ENCODE assay signal across 11 cellular contexts in the genomic region with DNA sequence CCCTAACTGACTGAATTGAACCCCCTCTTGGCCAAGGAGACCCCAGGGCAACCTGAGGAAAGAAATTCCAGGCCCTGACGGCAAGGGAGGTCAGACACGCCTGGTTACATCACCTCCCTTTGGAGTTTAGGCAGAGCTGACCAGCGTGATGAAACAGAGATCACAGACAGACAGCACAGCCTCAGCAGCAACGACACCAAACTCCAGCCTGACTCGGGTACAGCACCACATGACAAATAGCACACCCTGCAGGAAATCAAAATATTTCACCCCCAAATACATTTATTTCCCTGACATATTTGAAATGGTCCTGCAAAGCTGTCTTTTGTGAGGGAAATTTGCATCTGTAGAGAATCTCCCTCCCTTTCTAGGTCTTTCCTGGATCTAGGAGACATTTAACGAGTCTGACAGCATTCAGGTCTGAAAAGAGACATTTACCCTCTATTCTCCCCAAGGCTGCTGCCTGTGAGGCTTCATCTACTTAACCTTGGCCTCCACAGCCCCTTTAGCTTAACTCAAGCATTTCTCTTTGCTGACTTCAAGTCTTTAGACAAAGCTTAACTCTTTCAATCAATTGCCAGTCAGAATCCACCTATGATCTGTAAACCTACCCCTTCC. TPM values are rescaled to one million over a fixed set of nuclear protein-coding genes. Genes with fewer than 3 reads are reported as not detected.
DNase-seq lines count a peak whose midpoint lies in the region; ATAC-seq and TF ChIP-seq lines count a peak whose summit lies in the region.
"Had no signal": no experiment of that assay in that cellular context is flagged by ENCODE, and none has a peak within 500 bp of the region (broad histone marks: within the 10 kb centered on the region; RNA-seq: fewer than 3 reads in every experiment).

No MANE protein-coding gene starts in this region.

- no peaks in the 10 kb centered on the region for H3K9me3 ChIP-seq in CD4-positive, alpha-beta T cell (ENCODE audit: control insufficient read depth, low read length)
- no peaks in the 10 kb centered on the region for H3K9me3 ChIP-seq in T-helper 17 cell (ENCODE audit: control insufficient read depth, low read length, poor library complexity, severe bottlenecking)
- no peaks in the 10 kb centered on the region for H3K9me3 ChIP-seq in ascending aorta
- H3K9me3 ChIP-seq: left ventricle myocardium inferior had no signal

- ATAC-seq in CD4-positive, alpha-beta T cell (ENCODE audit: poor library complexity): no peak
- ATAC-seq in T-helper 17 cell: no peak
- no peak for ATAC-seq in HG03045 (IDR thresholded peaks at IDR 0.05; ENCODE audit: unreplicated experiment)
- ATAC-seq: right cardiac atrium had no signal

- H3K4me3 Mint-ChIP-seq in CD4-positive, alpha-beta T cell: peak overlapping the region; percentile 94
- H3K4me3 Mint-ChIP-seq in T-helper 17 cell: peak overlapping the region; percentile 63

- H3K36me3 Mint-ChIP-seq in CD4-positive, alpha-beta T cell (ENCODE audit: low read depth): peaks cover 7% of the 10 kb centered on the region
- H3K36me3 Mint-ChIP-seq in T-helper 17 cell (ENCODE audit: low read depth): no peaks in the 10 kb centered on the region

- peaks cover 5 to 14% of the 10 kb centered on the region in 2 donors for H3K4me1 ChIP-seq in ascending aorta

- no peak overlapping the region for H3K4me3 ChIP-seq in GM12875 (ENCODE audit: low read depth, low read length)
- H3K4me3 ChIP-seq in ascending aorta: no peak overlapping the region
- H3K4me3 ChIP-seq: left ventricle myocardium inferior had no signal

- intact Hi-C loops in CD4-positive, alpha-beta T cell (cut with DNase I, micrococcal nuclease): loop anchor here in 1 of 2 experiments (10.0 kb wide), 1 partner anchor 278 kb away; a partner anchor contains a TSS
- intact Hi-C loops in ascending aorta (cut with DNase I): no loop called here

- H3K9me3 Mint-ChIP-seq in CD4-positive, alpha-beta T cell: no peaks in the 10 kb centered on the region

- CTCF ChIA-PET in CD4-positive, alpha-beta T cell (lab: Charles Lee): interaction anchor here (1.4 kb wide), 1 partner anchor 24 kb away, joined by 4 read pairs; no protein-coding TSS in a partner anchor

- H3K27me3 Mint-ChIP-seq in CD4-positive, alpha-beta T cell: no peaks in the 10 kb centered on the region
- H3K27me3 Mint-ChIP-seq in T-helper 17 cell: no peaks in the 10 kb centered on the region

- H3K27me3 ChIP-seq in CD4-positive, alpha-beta T cell (ENCODE audit: control insufficient read depth, insufficient read depth, low read length): no peaks in the 10 kb centered on the region
- H3K27me3 ChIP-seq in ascending aorta: no peaks in the 10 kb centered on the region

- POLR2A ChIA-PET in CD4-positive, alpha-beta T cell (lab: Charles Lee): interaction anchor here (2.8 kb wide), 1 partner anchor 24 kb away, joined by 12 read pairs; no protein-coding TSS in a partner anchor

- peak overlapping the region; percentile 5 for H3K27ac ChIP-seq in CD4-positive, alpha-beta T cell (ENCODE audit: low read depth, low read length)
- H3K27ac ChIP-seq in ascending aorta: no peak overlapping the region
- H3K27ac ChIP-seq: left ventricle myocardium inferior had no signal

- no peak for TF ChIP-seq CTCF in CD4-positive, alpha-beta T cell (IDR thresholded peaks at IDR 0.05)
- TF ChIP-seq CTCF in GM12875 (IDR thresholded peaks at IDR 0.05; ENCODE audit: borderline replicate concordance, insufficient read depth, low read depth, low read length): peak; percentile 21; the same call in 1 of the 2 replicates
- no peak for TF ChIP-seq CTCF in GM20000 (IDR thresholded peaks at IDR 0.05; ENCODE audit: extremely low read depth, missing control alignments)
- TF ChIP-seq CTCF in ascending aorta (IDR thresholded peaks at IDR 0.05): no peak

- H3K27ac Mint-ChIP-seq in CD4-positive, alpha-beta T cell: peak overlapping the region; percentile 76
- H3K27ac Mint-ChIP-seq in T-helper 17 cell: no peak overlapping the region

- H3K4me1 Mint-ChIP-seq in CD4-positive, alpha-beta T cell (ENCODE audit: low read depth): peaks cover 45% of the 10 kb centered on the region
- peaks cover 41% of the 10 kb centered on the region for H3K4me1 Mint-ChIP-seq in T-helper 17 cell

- no peak for DNase-seq in CD4-positive, alpha-beta T cell
- DNase-seq in T-helper 17 cell (no peak), iris pigment epithelial cell (ENCODE audit: low read depth) (peak; percentile 32), GM20000 (ENCODE audit: low spot score) (no peak), ascending aorta (ENCODE audit: low spot score in 2 of 2) (no peak), NCI-H526 treated with DMSO at 0.1 percent for 48 hours (lab: John Stamatoyannopoulos, UW) (no peak)
- DNase-seq: left ventricle myocardium inferior, right cardiac atrium had no signal

- no peaks in the 10 kb centered on the region for H3K36me3 ChIP-seq in ascending aorta
- H3K36me3 ChIP-seq: left ventricle myocardium inferior had no signal

RNA-seq across cellular contexts. Expression of a gene that starts 2.6 kb away (rescaled TPM):
- 10 to 100 TPM; 14.4 TPM for total RNA-seq in CD4-positive, alpha-beta T cell
- total RNA-seq in T-helper 17 cell: 10 to 100 TPM; 12.6 to 15.5 TPM
- total RNA-seq in ascending aorta: 3.7 TPM

RNA-seq across cellular contexts. Expression of a gene that starts 38.1 kb away (rescaled TPM):
- under 1 TPM; 0.11 to 0.16 TPM for total RNA-seq in CD4-positive, alpha-beta T cell
- total RNA-seq in T-helper 17 cell (under 1 TPM; 0.10 to 0.18 TPM), ascending aorta (not detected)
- total RNA-seq: astrocyte, left ventricle myocardium inferior, right cardiac atrium had no signal
